Comparison of ENCODE assay signal across 7 cellular contexts in the genomic region with DNA sequence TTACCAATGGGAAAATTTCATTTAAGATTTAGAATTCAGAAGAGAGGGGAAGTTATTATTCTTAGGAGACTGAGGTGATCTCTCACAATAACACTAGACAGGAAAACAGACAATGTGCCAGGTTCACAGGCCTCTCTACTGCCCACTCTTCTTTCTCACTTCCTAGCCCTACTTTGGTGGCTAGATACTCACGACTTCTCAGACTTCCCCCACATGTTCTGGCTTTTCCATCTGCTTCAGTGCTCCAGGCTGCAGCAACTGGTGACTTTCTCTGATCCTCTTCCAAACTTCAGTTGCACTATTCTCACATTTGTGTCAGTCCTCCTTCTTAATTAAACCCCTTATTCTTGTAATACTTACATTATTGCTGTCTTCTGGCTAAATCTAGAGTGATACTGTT.
"Had no signal": no experiment of that assay in that cellular context is flagged by ENCODE, and none has a peak within 500 bp of the region (broad histone marks: within the 10 kb centered on the region; RNA-seq: fewer than 3 reads in every experiment).

No MANE protein-coding gene starts in this region.

- H3K9me3 Mint-ChIP-seq: H9 had no signal

- DNase-seq: GOT3, H9, HCEC 1CT, IMR-90 had no signal

- H3K4me1 Mint-ChIP-seq: H9 had no signal

- H3K4me3 ChIP-seq: K562 had no signal

- FAIRE-seq: H54, HTR-8/SVneo, K562 had no signal

- H3K4me3 Mint-ChIP-seq: H9 had no signal

- ATAC-seq: K562 had no signal

- H3K27ac Mint-ChIP-seq: H9 had no signal
